23 cellular contexts compared by ENCODE assay signal in genomic region chr20:50219520-50220086, GRCh38. TPM values are rescaled to one million over a fixed set of nuclear protein-coding genes. Genes with fewer than 3 reads are reported as not detected.
DNase-seq lines count a peak whose midpoint lies in the region; ATAC-seq and TF ChIP-seq lines count a peak whose summit lies in the region.
"Had no signal": no experiment of that assay in that cellular context is flagged by ENCODE, and none has a peak within 500 bp of the region (broad histone marks: within the 10 kb centered on the region; RNA-seq: fewer than 3 reads in every experiment).

No MANE protein-coding gene starts in this region.

- H2BK12ac ChIP-seq in mesenchymal stem cell (ENCODE audit: low read length in 2 of 2): no peak overlapping the region

- no peak for DNase-seq in HL-60 (ENCODE audit: low read depth in 1 of 2, low spot score in 1 of 2)
- no peak for DNase-seq in body of pancreas
- DNase-seq in mesenchymal stem cell: no peak
- no peak for DNase-seq in suprapubic skin (ENCODE audit: low spot score in 2 of 2)
- DNase-seq in vagina (ENCODE audit: extremely low spot score in 2 of 2): no peak
- no peak for DNase-seq in NCI-H2107 treated with DMSO at 0.1 percent for 48 hours (lab: John Stamatoyannopoulos, UW; ENCODE audit: unreplicated experiment)
- DNase-seq: activated CD8-positive, alpha-beta T cell treated with anti-CD3 and anti-CD28 coated beads for 36 hours; activated naive CD4-positive, alpha-beta T cell treated with anti-CD3 and anti-CD28 coated beads, Interleukin-2, amount 10 ng/mL, durations not matched to agents 7 days and 5 days; DMS53; effector memory CD8-positive, alpha-beta T cell; erythroblast; HCEC 1CT; left lung; NCI-H1105; NCI-H187; NCI-H82; sigmoid colon; stimulated activated naive B cell treated with anti-CD40 and anti-IgM and Interleukin-4, amounts not matched to agents 10 μg/mL and 1 μg/mL and 100 μg/mL, for 72 hours; SW 1271; testis had no signal

- no peak overlapping the region for H3K23ac ChIP-seq in mesenchymal stem cell (ENCODE audit: low read length in 2 of 2)

- intact Hi-C loops in body of pancreas (cut with DNase I): no loop called here
- intact Hi-C loops in vagina (cut with DNase I): no loop called here

- H3K4me2 ChIP-seq in mesenchymal stem cell (ENCODE audit: low read length, poor library complexity, severe bottlenecking): no peak overlapping the region

- H4K8ac ChIP-seq in mesenchymal stem cell (ENCODE audit: low read length): no peak overlapping the region

- H2BK5ac ChIP-seq in mesenchymal stem cell (ENCODE audit: low read depth, low read length, poor library complexity, severe bottlenecking): no peak overlapping the region

- WGBS in body of pancreas, 2 donors: 71 to 75% methylated on average over 4 to 6 of the region's 6 CpGs
- WGBS in mesenchymal stem cell: 97% methylated on average over 6 of the region's 6 CpGs
- 69% methylated on average over 6 of the region's 6 CpGs for WGBS in suprapubic skin

- H3K4me3 ChIP-seq in HL-60 (replicated peaks; ENCODE audit: insufficient read depth, low read length) (no peak overlapping the region), body of pancreas (no peak overlapping the region), mesenchymal stem cell (ENCODE audit: insufficient read depth in 1 of 2, low read depth in 1 of 2, low read length in 2 of 2) (no peak overlapping the region), suprapubic skin (no peak overlapping the region), vagina (no peak overlapping the region)
- H3K4me3 ChIP-seq: BLaER1, left lung, prostate gland, sigmoid colon, testis had no signal

- no peak overlapping the region for H2AFZ ChIP-seq in mesenchymal stem cell (ENCODE audit: low read depth, low read length)

- no peaks in the 10 kb centered on the region for H3K36me3 ChIP-seq in body of pancreas (replicated peaks in 1 of 2; ENCODE audit: insufficient read depth in 1 of 2, low read depth in 2 of 2)
- H3K36me3 ChIP-seq in mesenchymal stem cell (ENCODE audit: control insufficient read depth in 1 of 2, insufficient read depth in 2 of 2, low read depth in 1 of 2, low read length in 2 of 2): no peaks in the 10 kb centered on the region
- no peaks in the 10 kb centered on the region for H3K36me3 ChIP-seq in suprapubic skin
- H3K36me3 ChIP-seq in vagina: no peaks in the 10 kb centered on the region
- H3K36me3 ChIP-seq: BLaER1, left lung, prostate gland, sigmoid colon had no signal

- TF ChIP-seq POLR2A in body of pancreas (IDR thresholded peaks at IDR 0.05) (no peak), suprapubic skin (IDR thresholded peaks at IDR 0.05) (no peak), vagina (IDR thresholded peaks at IDR 0.05) (no peak)

- no peak overlapping the region for H2BK15ac ChIP-seq in mesenchymal stem cell (ENCODE audit: low read depth, poor library complexity, severe bottlenecking)

- peak overlapping the region; percentile 83 for H3K27ac ChIP-seq in HL-60 (replicated peaks)
- peak overlapping the region in 3 of 4 donors; percentile 33 to 52 (median 45) for H3K27ac ChIP-seq in body of pancreas
- H3K27ac ChIP-seq in mesenchymal stem cell (ENCODE audit: low read length, poor library complexity, severe bottlenecking): no peak overlapping the region
- H3K27ac ChIP-seq in suprapubic skin: peak overlapping the region; percentile 40
- no peak overlapping the region for H3K27ac ChIP-seq in vagina
- H3K27ac ChIP-seq: BLaER1, prostate gland, testis had no signal

- no peak overlapping the region for H3K9ac ChIP-seq in mesenchymal stem cell (ENCODE audit: low read length)
- H3K9ac ChIP-seq: BLaER1 had no signal

- TF ChIP-seq CTCF in HL-60 (IDR thresholded peaks at IDR 0.05; ENCODE audit: insufficient read depth, low read length) (no peak), body of pancreas (IDR thresholded peaks at IDR 0.05) (no peak), suprapubic skin (IDR thresholded peaks at IDR 0.05) (no peak), vagina (IDR thresholded peaks at IDR 0.05) (no peak)

- no peaks in the 10 kb centered on the region for H3K79me1 ChIP-seq in mesenchymal stem cell (replicated peaks; ENCODE audit: low read length, poor library complexity, severe bottlenecking)

- no peak for TF ChIP-seq EP300 in suprapubic skin (IDR thresholded peaks at IDR 0.05)

- peak overlapping the region; percentile 27 for H2AK5ac ChIP-seq in mesenchymal stem cell (ENCODE audit: low read length, severe bottlenecking)

- peak overlapping the region; percentile 34 to 64 for H3K18ac ChIP-seq in mesenchymal stem cell (ENCODE audit: low read depth in 1 of 2, low read length in 2 of 2)

- no peaks in the 10 kb centered on the region for H3K9me3 ChIP-seq in body of pancreas
- peaks cover 11% of the 10 kb centered on the region for H3K9me3 ChIP-seq in mesenchymal stem cell (ENCODE audit: control insufficient read depth, low read length)
- H3K9me3 ChIP-seq in suprapubic skin: no peaks in the 10 kb centered on the region
- H3K9me3 ChIP-seq in vagina: no peaks in the 10 kb centered on the region
- H3K9me3 ChIP-seq: prostate gland, sigmoid colon, testis had no signal

- H3K27me3 ChIP-seq in HL-60 (ENCODE audit: insufficient read depth, poor library complexity, severe bottlenecking): no peaks in the 10 kb centered on the region
- H3K27me3 ChIP-seq in body of pancreas: no peaks in the 10 kb centered on the region
- no peaks in the 10 kb centered on the region for H3K27me3 ChIP-seq in mesenchymal stem cell (ENCODE audit: control insufficient read depth in 1 of 2, insufficient read depth in 1 of 2, low read length in 2 of 2)
- H3K27me3 ChIP-seq in suprapubic skin: no peaks in the 10 kb centered on the region
- H3K27me3 ChIP-seq in vagina: no peaks in the 10 kb centered on the region
- H3K27me3 ChIP-seq: BLaER1, left lung, sigmoid colon, testis had no signal

- peak overlapping the region in 1 of 2 experiments; percentile 12 for H3K4ac ChIP-seq in mesenchymal stem cell (ENCODE audit: low read depth in 1 of 2, low read length in 2 of 2)

- no peak overlapping the region for H3K14ac ChIP-seq in mesenchymal stem cell (ENCODE audit: low read length in 2 of 2)

- H3K4me1 ChIP-seq in body of pancreas (peaks cover 15% of the 10 kb centered on the region), mesenchymal stem cell (ENCODE audit: control insufficient read depth, insufficient read depth, low read depth, low read length) (peaks cover 45% of the 10 kb centered on the region), suprapubic skin (peaks cover 73% of the 10 kb centered on the region), vagina (peaks cover 19% of the 10 kb centered on the region)
- H3K4me1 ChIP-seq: prostate gland had no signal

- peak overlapping the region; percentile 43 for H4K91ac ChIP-seq in mesenchymal stem cell (ENCODE audit: low read length)

- ATAC-seq in body of pancreas (no peak), HG02759 (IDR thresholded peaks at IDR 0.05; ENCODE audit: unreplicated experiment) (no peak)
- ATAC-seq: activated CD8-positive, alpha-beta T cell treated with anti-CD3 and anti-CD28 coated beads for 36 hours; effector memory CD8-positive, alpha-beta T cell; stimulated activated naive B cell treated with anti-CD40 and anti-IgM and Interleukin-4, amounts not matched to agents 10 μg/mL and 1 μg/mL and 100 μg/mL, for 72 hours had no signal

- H2BK120ac ChIP-seq in mesenchymal stem cell (ENCODE audit: low read depth, low read length): no peak overlapping the region

RNA-seq across cellular contexts. Expression of gene CEBPB, which starts 29.0 kb away (rescaled TPM):
- total RNA-seq in body of pancreas: 100 to 1,000 TPM in 1 of 2 donors, 10 to 100 TPM in 1; 47.7 to 104 TPM
- 130 TPM for polyA plus RNA-seq in mesenchymal stem cell (2013, experiment 1 of 2)
- 131 TPM for polyA plus RNA-seq in mesenchymal stem cell (2013, experiment 2 of 2)
- total RNA-seq in suprapubic skin: 10 to 100 TPM; 43.2 to 83.9 (median 69.2) TPM
- 264 TPM for total RNA-seq in vagina

Comparison
In these comparisons a context has a peak if more than half of its experiments do, and no peak if none do; other contexts are left out.
1. H3K27ac ChIP-seq: peak in HL-60 (single experiment), body of pancreas (3 of 4) and suprapubic skin (single experiment); none in mesenchymal stem cell (single experiment) and vagina (single experiment).